In the genomic region with DNA sequence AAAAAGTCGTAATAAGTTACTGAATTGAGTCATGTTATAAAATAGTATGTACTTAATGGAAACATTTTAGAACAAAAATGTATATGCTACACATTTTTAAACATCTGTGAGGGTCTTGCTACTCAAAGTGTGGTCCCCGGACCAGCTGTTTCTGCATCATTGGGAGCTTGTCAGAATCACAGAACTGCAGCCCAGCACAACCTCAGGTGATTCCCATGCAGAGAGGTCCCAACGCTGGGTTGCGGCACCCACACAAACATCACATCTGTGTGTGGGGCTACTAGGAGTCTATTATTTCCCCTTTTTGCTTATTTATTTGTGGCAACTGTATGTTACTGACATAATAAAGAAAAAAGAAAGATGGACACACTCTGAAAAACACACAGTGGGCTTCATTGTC, we compare ENCODE assay signal across 7 cellular contexts.
"Had no signal": no experiment of that assay in that cellular context is flagged by ENCODE, and none has a peak within 500 bp of the region (broad histone marks: within the 10 kb centered on the region; RNA-seq: fewer than 3 reads in every experiment).

No MANE protein-coding gene starts in this region.

- H3K27ac ChIP-seq: GM23248 had no signal

- ATAC-seq: GM23338, HCT116 had no signal

- H3K4me1 ChIP-seq: HAP-1 had no signal

- H3K4me3 ChIP-seq: GM23248, GM23338, HAP-1 had no signal

- H2AFZ ChIP-seq: GM23248, GM23338 had no signal

- H3K9me3 ChIP-seq: HAP-1 had no signal

- H3K4me2 ChIP-seq: GM23338 had no signal

- DNase-seq: GM23248, GOT3, HCEC 1CT, HFFc6 had no signal

- H3K36me3 ChIP-seq: HAP-1 had no signal
